In the genomic region with DNA sequence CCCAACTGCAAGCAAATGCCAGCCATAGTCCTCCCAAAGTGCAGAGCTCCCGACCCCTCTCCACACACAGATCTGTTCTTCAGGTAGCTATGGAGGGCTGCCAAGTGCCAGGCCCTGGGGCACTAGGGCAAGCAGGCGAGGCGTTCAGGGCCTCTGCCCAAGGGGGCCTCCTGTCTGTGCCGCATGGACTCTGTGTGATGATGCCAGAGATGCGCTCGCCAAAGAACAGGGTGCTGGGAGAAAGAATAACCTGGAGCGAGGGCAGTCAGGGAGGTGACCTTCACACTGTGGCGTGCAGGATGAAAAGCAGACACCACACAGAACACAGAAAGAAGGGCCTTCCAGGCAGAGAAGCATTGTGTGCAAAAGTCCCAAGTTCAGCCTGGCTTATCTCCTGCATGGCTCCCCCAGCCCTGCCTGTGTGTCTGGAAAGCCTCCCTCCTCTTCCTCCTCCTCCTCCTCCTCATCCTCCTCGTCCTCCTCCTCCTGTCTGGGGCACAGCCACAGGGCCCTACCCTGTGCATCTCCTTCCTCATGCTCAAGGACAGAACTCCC, we compare ENCODE assay signal across 22 cellular contexts. TPM values are rescaled to one million over a fixed set of nuclear protein-coding genes. Genes with fewer than 3 reads are reported as not detected.
DNase-seq lines count a peak whose midpoint lies in the region; ATAC-seq, FAIRE-seq and TF ChIP-seq lines count a peak whose summit lies in the region.
"Had no signal": no experiment of that assay in that cellular context is flagged by ENCODE, and none has a peak within 500 bp of the region (broad histone marks: within the 10 kb centered on the region; RNA-seq: fewer than 3 reads in every experiment).

No MANE protein-coding gene starts in this region.

- no peaks in the 10 kb centered on the region for H3K9me3 ChIP-seq in liver (ENCODE audit: control insufficient read depth in 4 of 4, low read length in 3 of 4)
- H3K9me3 ChIP-seq in thyroid gland: no peaks in the 10 kb centered on the region
- H3K9me3 ChIP-seq: BLaER1 treated with 17β-estradiol and CSF1 and Interleukin-3, amounts not matched to agents 10 nM and 100 nM had no signal

- TF ChIP-seq RAD21 in liver (IDR thresholded peaks at IDR 0.05): peak in 1 of 2 donors; percentile 58

- no peak for TF ChIP-seq CTCF in liver (IDR thresholded peaks at IDR 0.05; ENCODE audit: low read depth, low read length, missing input control)
- no peak for TF ChIP-seq CTCF in thyroid gland (IDR thresholded peaks at IDR 0.05)

- H3K4me1 ChIP-seq in liver (ENCODE audit: control insufficient read depth in 4 of 4, insufficient read depth in 4 of 4, low read length in 3 of 4) (peaks cover 8 to 57% (median 38%) of the 10 kb centered on the region in 4 donors), thyroid gland (no peaks in the 10 kb centered on the region)

- intact Hi-C loops in Right ventricle myocardium inferior (cut with DNase I): no loop called here
- intact Hi-C loops in cardiac septum (cut with DNase I): no loop called here
- intact Hi-C loops in left cardiac atrium (cut with DNase I): loop anchor here in 1 of 2 donors (5.0 kb wide), 1 partner anchor 50 kb away; a partner anchor contains a TSS
- intact Hi-C loops in thyroid gland (cut with DNase I): no loop called here

- no peak overlapping the region for H3K9ac ChIP-seq in liver (ENCODE audit: low read depth in 1 of 2, low read length in 2 of 2)
- H3K9ac ChIP-seq: BLaER1 treated with 17β-estradiol and CSF1 and Interleukin-3, amounts not matched to agents 10 nM and 100 nM; GM23248 had no signal

- 38% methylated on average over 9 of the region's 9 CpGs for WGBS in liver
- 88 to 92% methylated on average over 9 of the region's 9 CpGs for WGBS in thyroid gland, 2 donors

- FAIRE-seq in GM19239 (lab: Jason Lieb, UNC): no peak
- FAIRE-seq: GM12891, GM18507 had no signal

- peak overlapping the region; percentile 3 to 32 for H3K27ac ChIP-seq in liver (ENCODE audit: low read depth in 1 of 2, low read length in 2 of 2)
- no peak overlapping the region for H3K27ac ChIP-seq in thyroid gland
- H3K27ac ChIP-seq: BLaER1 treated with 17β-estradiol and CSF1 and Interleukin-3, amounts not matched to agents 10 nM and 100 nM; GM23248 had no signal

- no peak for TF ChIP-seq POLR2A in thyroid gland (IDR thresholded peaks at IDR 0.05)

- no peak for DNase-seq in Right ventricle myocardium inferior (ENCODE audit: missing footprints)
- no peak for DNase-seq in cardiac septum (ENCODE audit: low spot score)
- peak; percentile 26 for DNase-seq in left cardiac atrium
- DNase-seq in thyroid gland: no peak
- no peak for DNase-seq in activated CD8-positive, alpha-beta memory T cell treated with anti-CD3 and anti-CD28 coated beads for 24 hours
- DNase-seq in GM19239 (ENCODE audit: insufficient read length, low spot score): no peak
- no peak for DNase-seq in activated CD4-positive, alpha-beta T cell treated with anti-CD3 and anti-CD28 coated beads, Interleukin-2, amount 50 U/mL, for 48 hours
- DNase-seq: GDM1, GM23248, HCEC 1CT, KG1, NCI-H1092, NCI-H1694, NCI-H226, NCI-H524 treated with DMSO at 0.1 percent for 48 hours, OCI-M1 had no signal

- H3K4me3 ChIP-seq in liver (ENCODE audit: low read depth in 1 of 3, low read length in 3 of 3) (no peak overlapping the region), thyroid gland (replicated peaks in 1 of 3) (no peak overlapping the region)
- H3K4me3 ChIP-seq: BLaER1 treated with 17β-estradiol and CSF1 and Interleukin-3, amounts not matched to agents 10 nM and 100 nM; GM23248 had no signal

- ATAC-seq in Right ventricle myocardium inferior (peak; percentile 51), left cardiac atrium (peak; percentile 15 to 51)

- H3K36me3 ChIP-seq in liver (ENCODE audit: control insufficient read depth in 4 of 4, insufficient read depth in 3 of 4, low read depth in 1 of 4, low read length in 3 of 4): peaks cover 0 to 3% (median 0%) of the 10 kb centered on the region in 4 donors
- no peaks in the 10 kb centered on the region for H3K36me3 ChIP-seq in thyroid gland
- H3K36me3 ChIP-seq: BLaER1 treated with 17β-estradiol and CSF1 and Interleukin-3, amounts not matched to agents 10 nM and 100 nM had no signal

- H3K27me3 ChIP-seq in liver (ENCODE audit: control insufficient read depth in 4 of 4, insufficient read depth in 4 of 4, low read length in 3 of 4): no peaks in the 10 kb centered on the region
- H3K27me3 ChIP-seq in thyroid gland: no peaks in the 10 kb centered on the region
- H3K27me3 ChIP-seq: BLaER1 treated with 17β-estradiol and CSF1 and Interleukin-3, amounts not matched to agents 10 nM and 100 nM had no signal

TF ChIP-seq in liver, 16 proteins besides CTCF, POLR2A, EP300 and RAD21:
- TF ChIP-seq EGR1 (IDR thresholded peaks at IDR 0.05; ENCODE audit: low read depth in 2 of 2) (no peak), SP1 (IDR thresholded peaks at IDR 0.05) (peak; percentile 82), YY1 (IDR thresholded peaks at IDR 0.05) (no peak), RXRA (IDR thresholded peaks at IDR 0.05) (peak; percentile 82 to 88), HNF4A (conservative IDR thresholded peaks at IDR 0.05) (peak; percentile 74 to 82), HNF4G (IDR thresholded peaks at IDR 0.05) (peak; percentile 57)
TF ChIP-seq in liver: peak in this region for 4.

RNA-seq across cellular contexts. Expression of a gene that starts 44.2 kb away (rescaled TPM):
- 18.2 TPM for total RNA-seq in Right ventricle myocardium inferior
- 16.8 TPM for total RNA-seq in cardiac septum
- total RNA-seq in left cardiac atrium: 10 to 100 TPM; 28.1 to 36.5 TPM
- total RNA-seq in liver: 100 to 1,000 TPM in 1 of 2 donors, 10 to 100 TPM in 1; 64.6 to 180 TPM
- polyA plus RNA-seq in liver: 100 to 1,000 TPM; 189 to 211 TPM
- 10 to 100 TPM; 52.5 to 76.1 (median 62.6) TPM for total RNA-seq in thyroid gland

RNA-seq across cellular contexts. Expression of a gene that starts 51.1 kb away (rescaled TPM):
- total RNA-seq in Right ventricle myocardium inferior (45.3 TPM), cardiac septum (4.4 TPM), left cardiac atrium (10 to 100 TPM; 35.3 to 55.1 TPM), liver (1 to 10 TPM in 1 of 2 donors, under 1 TPM in 1; 0.89 to 5.5 TPM), thyroid gland (100 to 1,000 TPM; 114 to 149 (median 141) TPM)
- 10 to 100 TPM; 23.8 to 46.7 TPM for polyA plus RNA-seq in liver
- total RNA-seq: A172, RPMI7951 had no signal

Comparison
In these comparisons a context has a peak if more than half of its experiments do, and no peak if none do; other contexts are left out.
1. H3K27ac ChIP-seq: peak in liver (2 of 2); none in thyroid gland (0 of 3).